Comparison of ENCODE assay signal across 8 cellular contexts in the genomic region with DNA sequence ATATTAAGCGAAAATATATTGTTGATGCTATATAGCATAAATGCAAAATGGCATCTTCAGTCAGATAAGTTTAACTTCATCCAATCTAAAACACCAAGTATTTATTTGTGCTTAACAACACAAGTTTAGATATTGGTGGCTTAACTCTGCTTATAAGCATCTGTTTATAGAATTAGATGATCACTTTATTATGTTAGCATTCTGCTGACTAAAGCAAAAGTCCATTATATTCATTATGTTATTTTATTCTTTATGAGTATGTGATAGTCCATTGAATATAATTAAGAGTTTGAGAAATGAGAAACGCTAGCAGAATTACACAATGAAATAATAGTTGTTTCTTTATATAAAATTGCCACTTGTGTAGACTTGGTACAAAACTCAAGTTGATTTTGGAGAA.
"Had no signal": no experiment of that assay in that cellular context is flagged by ENCODE, and none has a peak within 500 bp of the region (broad histone marks: within the 10 kb centered on the region; RNA-seq: fewer than 3 reads in every experiment).

No MANE protein-coding gene starts in this region.

- H3K4me3 ChIP-seq: GM23248, HAP-1 had no signal

- H3K9me3 ChIP-seq: HAP-1 had no signal

- H2AFZ ChIP-seq: GM23248 had no signal

- H3K36me3 ChIP-seq: HAP-1 had no signal

- H3K9ac ChIP-seq: GM23248 had no signal

- H3K4me1 ChIP-seq: HAP-1 had no signal

- DNase-seq: GM23248, GOT3, H7, Kasumi-1, KG1 had no signal

- H3K27me3 Mint-ChIP-seq: IgD-negative memory B cell had no signal

- H3K36me3 Mint-ChIP-seq: IgD-negative memory B cell had no signal

- H3K4me1 Mint-ChIP-seq: IgD-negative memory B cell had no signal

- H3K27ac ChIP-seq: GM23248, HL-60 had no signal

- H3K4me3 Mint-ChIP-seq: IgD-negative memory B cell had no signal

- H3K27ac Mint-ChIP-seq: IgD-negative memory B cell had no signal
